ENCODE assay signal across 8 cellular contexts in genomic region chr12:107912421-107913004, GRCh38.
A peak's percentile ranks its signal among the peaks of the same experiment; 100 is the strongest.
DNase-seq lines count a peak whose midpoint lies in the region; ATAC-seq and TF ChIP-seq lines count a peak whose summit lies in the region.

No MANE protein-coding gene starts in this region.

- no peak overlapping the region for H3K4me3 ChIP-seq in astrocyte of the cerebellum (ENCODE audit: low read depth, low read length)

- peak; percentile 45 for TF ChIP-seq CTCF in astrocyte of the cerebellum (IDR thresholded peaks at IDR 0.05; ENCODE audit: low read depth, low read length, missing control alignments)

- peak; percentile 83 for ATAC-seq in HG03432 (IDR thresholded peaks at IDR 0.05; ENCODE audit: unreplicated experiment)

- in situ Hi-C loops in astrocyte of the cerebellum (cut with HindIII; ENCODE audit: low sequenced_read_pairs) = no loop called here

- DNase-seq in NCI-H748 (lab: John Stamatoyannopoulos, UW; ENCODE audit: unreplicated experiment) (peak; percentile 24), NCI-H748 treated with DMSO at 0.1 percent for 48 hours (lab: John Stamatoyannopoulos, UW) (no peak), T-helper 2 cell (peak; percentile 4 to 57 (median 29)), astrocyte of the cerebellum (ENCODE audit: low read depth) (no peak), iPS-NIHi11 (ENCODE audit: low spot score) (peak; percentile 83), NCI-H1092 (lab: John Stamatoyannopoulos, UW) (no peak)
- DNase-seq in stimulated activated CD4-positive, alpha-beta T cell treated with anti-CD3 and anti-CD28 coated beads, Interleukin-2, amount 100 ng/mL, for 24 hours = peak; percentile 71 to 76

Comparison
In these comparisons a context has a peak if more than half of its experiments do, and no peak if none do; other contexts are left out.
1. DNase-seq: peak in NCI-H748 (single experiment), T-helper 2 cell (5 of 5), iPS-NIHi11 (single experiment) and stimulated activated CD4-positive, alpha-beta T cell treated with anti-CD3 and anti-CD28 coated beads, Interleukin-2, amount 100 ng/mL, for 24 hours (2 of 2); none in NCI-H748 treated with DMSO at 0.1 percent for 48 hours (single experiment), astrocyte of the cerebellum (single experiment) and NCI-H1092 (single experiment).